Comparison of ENCODE assay signal across 7 cellular contexts in the genomic region with DNA sequence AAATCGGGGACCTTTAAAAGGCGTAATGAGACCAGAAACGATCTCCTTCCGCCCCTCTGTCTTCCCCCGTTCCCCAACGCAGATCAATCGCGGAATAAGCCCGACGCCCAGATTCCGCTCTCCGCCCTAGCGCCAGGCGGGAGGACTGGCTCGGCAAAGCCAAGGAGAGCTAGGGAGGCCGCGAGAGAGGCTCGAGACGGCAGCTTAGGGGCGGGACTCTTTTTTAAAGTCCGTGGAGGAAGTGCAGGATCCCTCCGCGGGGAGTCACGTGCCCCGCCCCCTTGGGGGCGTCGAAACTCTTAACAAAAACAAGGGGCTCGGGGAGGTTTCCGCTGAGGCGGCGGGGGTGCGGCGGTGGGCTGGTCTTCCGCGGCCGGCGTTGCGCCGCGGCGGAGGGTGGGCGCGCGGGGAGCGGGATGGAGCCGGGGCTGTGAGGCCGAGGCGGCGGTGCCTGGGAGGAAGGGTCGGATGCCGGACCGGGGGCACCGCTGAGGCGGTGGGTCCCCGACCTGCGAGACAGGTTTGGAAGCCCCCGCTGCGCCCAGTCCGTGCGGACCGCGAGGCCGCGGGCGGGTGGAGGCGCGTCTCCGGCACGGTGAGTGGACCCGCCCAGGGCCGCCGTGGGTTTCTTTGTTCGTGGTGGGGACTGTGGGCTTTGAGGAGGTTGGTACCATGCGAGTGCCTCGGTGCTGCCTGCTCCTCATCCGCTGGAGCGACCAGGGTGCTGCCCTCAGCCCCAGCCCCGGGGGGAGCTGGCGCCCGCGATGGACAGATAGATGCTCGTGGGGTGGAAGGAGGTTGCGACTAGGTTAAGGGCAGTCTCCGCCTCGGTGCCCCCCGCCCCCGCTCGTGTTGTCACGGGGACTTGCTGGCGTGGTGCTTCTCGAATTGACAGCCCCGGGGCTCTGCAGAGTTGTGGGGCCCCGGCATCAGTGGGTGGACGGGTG. TPM values are rescaled to one million over a fixed set of nuclear protein-coding genes. Genes with fewer than 3 reads are reported as not detected.
DNase-seq lines count a peak whose midpoint lies in the region; ATAC-seq and TF ChIP-seq lines count a peak whose summit lies in the region.

A gene with protein sequence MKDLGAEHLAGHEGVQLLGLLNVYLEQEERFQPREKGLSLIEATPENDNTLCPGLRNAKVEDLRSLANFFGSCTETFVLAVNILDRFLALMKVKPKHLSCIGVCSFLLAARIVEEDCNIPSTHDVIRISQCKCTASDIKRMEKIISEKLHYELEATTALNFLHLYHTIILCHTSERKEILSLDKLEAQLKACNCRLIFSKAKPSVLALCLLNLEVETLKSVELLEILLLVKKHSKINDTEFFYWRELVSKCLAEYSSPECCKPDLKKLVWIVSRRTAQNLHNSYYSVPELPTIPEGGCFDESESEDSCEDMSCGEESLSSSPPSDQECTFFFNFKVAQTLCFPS (plus strand): TSS at position 296 of the 947 bp plus-strand sequence. CDS start 1,326 bp downstream, outside the sequence.

- peaks cover 28% of the 10 kb centered on the region for H3K4me1 Mint-ChIP-seq in chondrocyte (ENCODE audit: low read depth)

- H3K27ac Mint-ChIP-seq in chondrocyte (ENCODE audit: unreplicated experiment) = peak within 1 kb of the TSS; percentile 97

- no peaks in the 10 kb centered on the region for H3K27me3 Mint-ChIP-seq in chondrocyte (ENCODE audit: low read depth)

- no peak for TF ChIP-seq CTCF in chondrocyte (IDR thresholded peaks at IDR 0.05)

- peak within 1 kb of the TSS; percentile 92 for H3K4me3 Mint-ChIP-seq in chondrocyte (ENCODE audit: unreplicated experiment)

- intact Hi-C loops in left colon (cut with DNase I, micrococcal nuclease) = no loop called here

- peaks cover 9% of the 10 kb centered on the region for H3K36me3 Mint-ChIP-seq in chondrocyte (ENCODE audit: low read depth)

- H3K9me3 Mint-ChIP-seq in chondrocyte (ENCODE audit: low read depth) = no peaks in the 10 kb centered on the region

- DNase-seq in NCI-H2196 treated with DMSO at 0.1 percent for 48 hours (lab: John Stamatoyannopoulos, UW; ENCODE audit: unreplicated experiment) (peak; percentile 70), chondrocyte (ENCODE audit: low spot score) (peak; percentile 94), left colon (peak; percentile 86 to 92)
- peak; percentile 76 for DNase-seq in activated CD4-positive, alpha-beta T cell treated with anti-CD3 and anti-CD28 coated beads for 1 hour
- peak; percentile 77 for DNase-seq in stimulated activated CD4-positive, alpha-beta T cell treated with anti-CD3 and anti-CD28 coated beads, Interleukin-1b, Interleukin-23, amount 100 ng/mL, for 48 hours

- peak; percentile 7 for ATAC-seq in GM18868 (IDR thresholded peaks at IDR 0.05; ENCODE audit: unreplicated experiment)
- peak; percentile 2 for ATAC-seq in HG03060 (IDR thresholded peaks at IDR 0.05; ENCODE audit: low read depth, unreplicated experiment)
- ATAC-seq in left colon = peak; percentile 56

RNA-seq across cellular contexts. Expression of the gene that starts here (rescaled TPM):
- total RNA-seq in chondrocyte (42.4 to 52.5 TPM (median 48.1 TPM) in 3 replicates), left colon (100 to 1,000 TPM in 1 of 2 donors, 10 to 100 TPM in 1; 53.0 to 117 TPM)

Comparison
In these comparisons a context has a peak if more than half of its experiments do, and no peak if none do; other contexts are left out.
1. Peak in every context shown above with its lines: DNase-seq and ATAC-seq.
2. ATAC-seq: peak in every context shown above with its lines; median percentile 56 in left colon; 7 in GM18868; 2 in HG03060.